ENCODE assay signal across 26 cellular contexts in the genomic region with DNA sequence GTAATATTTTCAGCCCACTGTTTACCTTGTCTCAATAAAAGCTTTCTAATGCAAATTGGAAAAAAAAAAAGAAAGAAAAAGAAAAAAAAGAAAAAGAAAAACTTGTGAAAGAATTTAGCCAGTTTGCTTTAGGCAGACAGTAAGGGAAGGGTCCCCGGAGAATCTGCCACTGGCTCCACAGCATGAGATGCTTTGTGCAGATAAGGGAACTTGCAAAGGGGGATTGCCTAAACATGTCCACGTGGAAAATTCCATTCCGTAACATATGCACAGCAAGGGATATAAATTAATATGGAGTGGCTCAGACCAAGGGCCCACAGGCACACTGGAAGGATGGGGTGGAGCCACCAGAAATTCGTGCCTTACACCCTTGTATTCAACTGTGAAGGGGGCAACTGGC. TPM values are rescaled to one million over a fixed set of nuclear protein-coding genes. Genes with fewer than 3 reads are reported as not detected.
DNase-seq lines count a peak whose midpoint lies in the region; ATAC-seq, FAIRE-seq and TF ChIP-seq lines count a peak whose summit lies in the region.
"Had no signal": no experiment of that assay in that cellular context is flagged by ENCODE, and none has a peak within 500 bp of the region (broad histone marks: within the 10 kb centered on the region; RNA-seq: fewer than 3 reads in every experiment).

No MANE protein-coding gene starts in this region.

- no peak overlapping the region for H4K8ac ChIP-seq in mesendoderm (ENCODE audit: low read depth, low read length)

- no peak for TF ChIP-seq RAD21 in A549 (conservative IDR thresholded peaks at IDR 0.05 in 1 of 2, IDR thresholded peaks at IDR 0.05 in 1 of 2)

- WGBS in A549 (ENCODE audit: missing lambda C conversion rate): 72% methylated on average over 4 of the region's 4 CpGs
- 86 to 92% methylated on average over 2 to 4 of the region's 4 CpGs for WGBS in endodermal cell (ENCODE audit: insufficient coverage in 1 of 2, insufficient read length in 1 of 2), 2 experiments
- WGBS in mesendoderm (ENCODE audit: extremely low coverage, insufficient coverage, low lambda C conversion rate): no CpG with 5 or more reads among the region's 4 CpGs

- H3K9me3 ChIP-seq in A549: peaks cover 3% of the 10 kb centered on the region; the same call in 1 of the 3 replicates
- H3K9me3 ChIP-seq in astrocyte (ENCODE audit: insufficient read depth, low read depth, low read length): peaks cover 3% of the 10 kb centered on the region
- no peaks in the 10 kb centered on the region for H3K9me3 ChIP-seq in neural progenitor cell (ENCODE audit: low read depth)
- H3K9me3 ChIP-seq in endodermal cell (ENCODE audit: control insufficient read depth, low read length): peaks cover 7% of the 10 kb centered on the region
- H3K9me3 ChIP-seq: SJSA1 had no signal

- H3F3A ChIP-seq in GM23338 (replicated peaks; ENCODE audit: low read depth) (no peaks in the 10 kb centered on the region), neural progenitor cell (ENCODE audit: low read depth) (no peaks in the 10 kb centered on the region)

- H3K4me1 Mint-ChIP-seq in GM23338: no peaks in the 10 kb centered on the region
- peaks cover 8% of the 10 kb centered on the region for H3K4me1 Mint-ChIP-seq in astrocyte (ENCODE audit: low read depth, unreplicated experiment)
- H3K4me1 Mint-ChIP-seq in neural progenitor cell: no peaks in the 10 kb centered on the region
- H3K4me1 Mint-ChIP-seq in endodermal cell: peaks cover 4% of the 10 kb centered on the region
- H3K4me1 Mint-ChIP-seq: CD8-positive, alpha-beta memory T cell had no signal

- H3K27ac Mint-ChIP-seq in GM23338: no peak overlapping the region
- H3K27ac Mint-ChIP-seq in astrocyte (ENCODE audit: unreplicated experiment): peak overlapping the region; percentile 80
- H3K27ac Mint-ChIP-seq in neural progenitor cell: no peak overlapping the region
- no peak overlapping the region for H3K27ac Mint-ChIP-seq in endodermal cell
- H3K27ac Mint-ChIP-seq: CD8-positive, alpha-beta memory T cell had no signal

- no peak overlapping the region for H3K23ac ChIP-seq in mesendoderm (ENCODE audit: low read length)

- H3K9me3 Mint-ChIP-seq in GM23338 (peaks cover 21% of the 10 kb centered on the region), astrocyte (ENCODE audit: unreplicated experiment) (peaks cover 3% of the 10 kb centered on the region), neural progenitor cell (peaks cover 2% of the 10 kb centered on the region), endodermal cell (peaks cover 2% of the 10 kb centered on the region)
- H3K9me3 Mint-ChIP-seq: CD8-positive, alpha-beta memory T cell had no signal

- H3K4me3 ChIP-seq in A549 (no peak overlapping the region), GM23338 (no peak overlapping the region), astrocyte (ENCODE audit: insufficient read depth, low read depth, low read length) (no peak overlapping the region), neural progenitor cell (no peak overlapping the region), endodermal cell (ENCODE audit: low read length) (no peak overlapping the region), mesendoderm (ENCODE audit: low read length) (no peak overlapping the region)
- H3K4me3 ChIP-seq: K562, PC-9, SJSA1 had no signal

- H3K4me1 ChIP-seq in A549 (peaks cover 8% of the 10 kb centered on the region; the same call in 2 of the 3 replicates), GM23338 (ENCODE audit: insufficient read depth) (no peaks in the 10 kb centered on the region), astrocyte (ENCODE audit: insufficient read depth, low read length) (no peaks in the 10 kb centered on the region), neural progenitor cell (peaks cover 5% of the 10 kb centered on the region), endodermal cell (ENCODE audit: control insufficient read depth, insufficient read depth, low read length) (no peaks in the 10 kb centered on the region), mesendoderm (ENCODE audit: control insufficient read depth, low read depth, low read length) (no peaks in the 10 kb centered on the region)

- no peak overlapping the region for H2AK5ac ChIP-seq in mesendoderm (ENCODE audit: low read length)

- H4K20me1 ChIP-seq in GM23338 (replicated peaks; ENCODE audit: insufficient read depth) (no peaks in the 10 kb centered on the region), astrocyte (ENCODE audit: insufficient read depth, low read length) (no peaks in the 10 kb centered on the region), neural progenitor cell (ENCODE audit: low read depth) (no peaks in the 10 kb centered on the region)

- H2BK15ac ChIP-seq in mesendoderm (replicated peaks; ENCODE audit: low read depth): no peak overlapping the region

- DNase-seq in A549 (ENCODE audit: low read depth in 1 of 2, low spot score in 1 of 2) (no peak), GM23338 (ENCODE audit: low spot score) (no peak), astrocyte (ENCODE audit: low read depth) (no peak), neural progenitor cell (ENCODE audit: low spot score) (no peak), SHP77 treated with DMSO at 0.1 percent for 48 hours (lab: John Stamatoyannopoulos, UW) (no peak), endodermal cell (no peak), mesendoderm (no peak), DMS153 treated with DMSO at 0.1 percent for 48 hours (lab: John Stamatoyannopoulos, UW; ENCODE audit: unreplicated experiment) (no peak)
- DNase-seq: CD8-positive, alpha-beta memory T cell; DMS 273 treated with DMSO at 0.1 percent for 48 hours; GF-D8; MV-4-11; NCI-H1105; NCI-H1436 treated with DMSO at 0.1 percent for 48 hours; NCI-H187 treated with DMSO at 0.1 percent for 48 hours; NCI-H446; NCI-H526; NCI-H82; NK-92 treated with Interleukin-12 subunit alpha and Interleukin-12 subunit beta, amount 100 ng/mL, for 24 hours; PC-9 had no signal

- H2AFZ ChIP-seq in GM23338 (peak overlapping the region; percentile 68; the same call in 1 of the 2 replicates), astrocyte (ENCODE audit: low read depth, low read length) (no peak overlapping the region), neural progenitor cell (replicated peaks) (peak overlapping the region; percentile 81)
- H2AFZ ChIP-seq: PC-9 had no signal

- FAIRE-seq in A549 (lab: Jason Lieb, UNC) (no peak), astrocyte (lab: Jason Lieb, UNC) (no peak)
- FAIRE-seq: A204.1, GM12891, K562 had no signal

- H3K18ac ChIP-seq in mesendoderm (ENCODE audit: low read length): no peak overlapping the region

- H3K27me3 ChIP-seq in GM23338 (ENCODE audit: insufficient read depth) (no peaks in the 10 kb centered on the region), astrocyte (ENCODE audit: insufficient read depth, low read length) (no peaks in the 10 kb centered on the region), neural progenitor cell (no peaks in the 10 kb centered on the region), endodermal cell (ENCODE audit: control insufficient read depth, insufficient read depth, low read length, poor library complexity, severe bottlenecking) (no peaks in the 10 kb centered on the region), mesendoderm (ENCODE audit: insufficient read depth, low read length, poor library complexity) (no peaks in the 10 kb centered on the region)
- H3K27me3 ChIP-seq: SJSA1 had no signal

- no peaks in the 10 kb centered on the region; the same call in 1 of the 2 replicates for H3K36me3 ChIP-seq in GM23338 (ENCODE audit: insufficient read depth)
- no peaks in the 10 kb centered on the region for H3K36me3 ChIP-seq in astrocyte (ENCODE audit: insufficient read depth, low read length)
- no peaks in the 10 kb centered on the region for H3K36me3 ChIP-seq in neural progenitor cell
- H3K36me3 ChIP-seq in endodermal cell (ENCODE audit: control insufficient read depth, insufficient read depth, low read length): no peaks in the 10 kb centered on the region
- H3K36me3 ChIP-seq in mesendoderm (ENCODE audit: control insufficient read depth, insufficient read depth, low read length): no peaks in the 10 kb centered on the region
- H3K36me3 ChIP-seq: SJSA1 had no signal

- H2BK5ac ChIP-seq in mesendoderm (ENCODE audit: low read length): no peak overlapping the region

- TF ChIP-seq EP300 in A549 (IDR thresholded peaks at IDR 0.05): no peak

- no peaks in the 10 kb centered on the region for H3K79me2 ChIP-seq in GM23338 (replicated peaks; ENCODE audit: insufficient read depth)
- no peaks in the 10 kb centered on the region for H3K79me2 ChIP-seq in astrocyte (ENCODE audit: insufficient read depth, low read length)
- no peaks in the 10 kb centered on the region for H3K79me2 ChIP-seq in neural progenitor cell (ENCODE audit: low read depth)
- H3K79me2 ChIP-seq in mesendoderm (ENCODE audit: control insufficient read depth, insufficient read depth, low read length): no peaks in the 10 kb centered on the region

- H3K56ac ChIP-seq in mesendoderm (ENCODE audit: low read length): no peak overlapping the region

- POLR2A ChIA-PET in A549 (lab: Yijun Ruan, JAX): no interaction called here

- H4K5ac ChIP-seq in mesendoderm (ENCODE audit: low read length): no peak overlapping the region

- H3K4me3 Mint-ChIP-seq in GM23338 (no peak overlapping the region), astrocyte (ENCODE audit: unreplicated experiment) (peak overlapping the region; percentile 50), neural progenitor cell (no peak overlapping the region), endodermal cell (no peak overlapping the region)
- H3K4me3 Mint-ChIP-seq: CD8-positive, alpha-beta memory T cell had no signal

- peaks cover 4% of the 10 kb centered on the region; the same call in 1 of the 2 replicates for H3K9me2 ChIP-seq in GM23338 (ENCODE audit: insufficient read depth)

- H3K4ac ChIP-seq in mesendoderm (ENCODE audit: low read depth, low read length): no peak overlapping the region

- H3K36me3 Mint-ChIP-seq in GM23338 (ENCODE audit: low read depth) (peaks cover 10% of the 10 kb centered on the region; the same call in 2 of the 3 replicates), astrocyte (ENCODE audit: low read depth, unreplicated experiment) (no peaks in the 10 kb centered on the region), neural progenitor cell (no peaks in the 10 kb centered on the region), endodermal cell (ENCODE audit: low read depth) (no peaks in the 10 kb centered on the region)
- H3K36me3 Mint-ChIP-seq: CD8-positive, alpha-beta memory T cell had no signal

- peak overlapping the region; percentile 19 to 66; a peak in 2 of 6 replicates for H3K27ac ChIP-seq in A549
- no peak overlapping the region for H3K27ac ChIP-seq in GM23338 (ENCODE audit: low read depth)
- no peak overlapping the region for H3K27ac ChIP-seq in astrocyte (ENCODE audit: low read depth, low read length)
- no peak overlapping the region for H3K27ac ChIP-seq in neural progenitor cell
- H3K27ac ChIP-seq in endodermal cell (ENCODE audit: low read depth, low read length): no peak overlapping the region
- H3K27ac ChIP-seq in mesendoderm (ENCODE audit: low read depth, low read length): no peak overlapping the region
- H3K27ac ChIP-seq: C4-2B, PC-9, SJSA1 had no signal

- no peaks in the 10 kb centered on the region for H3K79me1 ChIP-seq in mesendoderm (ENCODE audit: low read length)

- no peak overlapping the region for H3K4me2 ChIP-seq in A549
- no peak overlapping the region for H3K4me2 ChIP-seq in GM23338
- H3K4me2 ChIP-seq in astrocyte (ENCODE audit: low read length): no peak overlapping the region
- no peak overlapping the region for H3K4me2 ChIP-seq in neural progenitor cell
- no peak overlapping the region for H3K4me2 ChIP-seq in mesendoderm (ENCODE audit: low read length)
- H3K4me2 ChIP-seq: PC-9 had no signal

- H3K9ac ChIP-seq in astrocyte (ENCODE audit: low read length): no peak overlapping the region
- H3K9ac ChIP-seq in neural progenitor cell: no peak overlapping the region
- no peak overlapping the region for H3K9ac ChIP-seq in endodermal cell (ENCODE audit: extremely low read depth, low read length, poor library complexity, severe bottlenecking)
- H3K9ac ChIP-seq in mesendoderm (ENCODE audit: low read length): no peak overlapping the region

- ATAC-seq in A549: no peak
- ATAC-seq in GM23338: no peak
- ATAC-seq: K562, Right ventricle myocardium inferior had no signal

- CTCF ChIA-PET in A549 (lab: Yijun Ruan, JAX): interaction anchor here (0.8 to 1.5 kb wide), 2 partner anchors 14 to 36 kb away, joined by 3 read pairs; no protein-coding TSS in a partner anchor

- TF ChIP-seq CTCF in A549 (IDR thresholded peaks at IDR 0.05): no peak
- no peak for TF ChIP-seq CTCF in GM23338 (conservative IDR thresholded peaks at IDR 0.05; ENCODE audit: low read depth in 2 of 2)
- TF ChIP-seq CTCF in astrocyte (IDR thresholded peaks at IDR 0.05; ENCODE audit: insufficient read depth, low read depth, low read length): no peak
- TF ChIP-seq CTCF in neural progenitor cell (IDR thresholded peaks at IDR 0.05): no peak
- TF ChIP-seq CTCF in endodermal cell (conservative IDR thresholded peaks at IDR 0.05): no peak

- TF ChIP-seq POLR2A in A549 (IDR thresholded peaks at IDR 0.05; ENCODE audit: low read length): no peak

- H3K27me3 Mint-ChIP-seq in GM23338 (ENCODE audit: insufficient read depth, low read depth, poor library complexity) (peaks cover 5% of the 10 kb centered on the region), astrocyte (ENCODE audit: low read depth, unreplicated experiment) (no peaks in the 10 kb centered on the region), neural progenitor cell (ENCODE audit: insufficient read depth, low read depth) (peaks cover 2% of the 10 kb centered on the region), endodermal cell (ENCODE audit: insufficient read depth) (no peaks in the 10 kb centered on the region)

- no peak overlapping the region for H2BK120ac ChIP-seq in mesendoderm (ENCODE audit: low read depth, low read length)

RNA-seq across cellular contexts. Expression of a gene that starts 45.5 kb away (rescaled TPM):
- 85.2 and 94.2 TPM in 2 replicates for polyA plus RNA-seq in A549 (2011; rRNA removed)
- polyA plus RNA-seq in A549 (2012; cell fraction: cytosol; rRNA removed): 16.8 and 17.8 TPM in 2 replicates
- 4.5 and 7.3 TPM in 2 replicates for polyA plus RNA-seq in A549 (2012; cell fraction: nucleus; rRNA removed)
- 24.3 to 27.6 TPM (median 25.8 TPM) in 3 replicates for polyA plus RNA-seq in A549 (2017; fragmentation: RNase III; extraction: RNeasy Plus Mini Kit Qiagen cat#74134 plus additional on column Dnase treatment)
- polyA minus RNA-seq in A549 (2011; rRNA and poly(A)+ RNA removed): 24.7 and 24.9 TPM in 2 replicates
- total RNA-seq in GM23338 (2014; rRNA removed; shearing (Covaris generic)): 16.7 and 21.4 TPM in 2 replicates
- polyA plus RNA-seq in GM23338 (2016; fragmentation: Nextera tagmentation; extraction: Ambion mirVana): 13.4 and 13.5 TPM in 2 replicates
- total RNA-seq in astrocyte: 13.4 and 14.2 TPM in 2 replicates
- 23.9 and 36.3 TPM in 2 replicates for total RNA-seq in neural progenitor cell (ENCODE audit: low replicate concordance)
- total RNA-seq in endodermal cell: 10 to 100 TPM; 13.2 to 13.8 TPM
- polyA plus RNA-seq in endodermal cell (2013, experiment 1 of 2): 22.0 TPM
- polyA plus RNA-seq in endodermal cell (2013, experiment 2 of 2): 22.1 TPM
- 12.4 TPM for polyA plus RNA-seq in mesendoderm (2013, experiment 1 of 2)
- polyA plus RNA-seq in mesendoderm (2013, experiment 2 of 2): 12.7 TPM

RNA-seq across cellular contexts. Expression of a gene that starts 46.5 kb away (rescaled TPM):
- polyA plus RNA-seq in A549 (2011; rRNA removed): 7.5 and 8.0 TPM in 2 replicates
- 0.83 and 1.0 TPM in 2 replicates for polyA plus RNA-seq in A549 (2012; cell fraction: cytosol; rRNA removed)
- polyA plus RNA-seq in A549 (2012; cell fraction: nucleus; rRNA removed): 2.0 and 2.9 TPM in 2 replicates
- polyA plus RNA-seq in A549 (2017; fragmentation: RNase III; extraction: RNeasy Plus Mini Kit Qiagen cat#74134 plus additional on column Dnase treatment): 3.3 to 3.5 TPM (median 3.4 TPM) in 3 replicates
- polyA minus RNA-seq in A549 (2011; rRNA and poly(A)+ RNA removed): 17.4 and 18.8 TPM in 2 replicates
- 7.9 and 9.8 TPM in 2 replicates for total RNA-seq in GM23338 (2014; rRNA removed; shearing (Covaris generic))
- 6.5 and 9.1 TPM in 2 replicates for polyA plus RNA-seq in GM23338 (2016; fragmentation: Nextera tagmentation; extraction: Ambion mirVana)
- 4.7 and 5.3 TPM in 2 replicates for total RNA-seq in astrocyte
- total RNA-seq in neural progenitor cell (ENCODE audit: low replicate concordance): 7.7 and 9.5 TPM in 2 replicates
- total RNA-seq in endodermal cell: 1 to 10 TPM; 9.2 to 9.5 TPM
- polyA plus RNA-seq in endodermal cell (2013, experiment 1 of 2): 5.1 TPM
- 5.3 TPM for polyA plus RNA-seq in endodermal cell (2013, experiment 2 of 2)
- polyA plus RNA-seq in mesendoderm (2013, experiment 1 of 2): 2.2 TPM
- polyA plus RNA-seq in mesendoderm (2013, experiment 2 of 2): 2.4 TPM

Comparison
In these comparisons a context has a peak if more than half of its experiments do, and no peak if none do; other contexts are left out.
1. H3K27ac ChIP-seq: peak in A549 (2 of 2); none in GM23338 (single experiment), astrocyte (single experiment), neural progenitor cell (single experiment), endodermal cell (single experiment) and mesendoderm (single experiment).